In genomic region chr14:95318870-95319311, GRCh38 we compare ENCODE assay signal across 1 cellular context.
TF ChIP-seq lines count a peak whose summit lies in the region.

No MANE protein-coding gene starts in this region.

TF ChIP-seq in GM12878, 131 proteins besides CTCF, POLR2A, EP300 and RAD21 (continued from another document):
- peak; percentile 29; the same call in 1 of the 2 replicates for TF ChIP-seq ZBTB33 (IDR thresholded peaks at IDR 0.05)
- no peak for TF ChIP-seq NBN (IDR thresholded peaks at IDR 0.05)
- TF ChIP-seq SUPT20H (IDR thresholded peaks at IDR 0.05; ENCODE audit: borderline replicate concordance, control insufficient read depth, low read depth, low read length) = no peak
- TF ChIP-seq FOXM1 (IDR thresholded peaks at IDR 0.05; ENCODE audit: low read depth, low read length) = no peak
- TF ChIP-seq KAT2A (conservative IDR thresholded peaks at IDR 0.05; ENCODE audit: control insufficient read depth, low read depth, low read length) = no peak
- no peak for TF ChIP-seq SMAD1 (IDR thresholded peaks at IDR 0.05; ENCODE audit: low read depth, partially characterized antibody)
- TF ChIP-seq MEF2A (IDR thresholded peaks at IDR 0.05; ENCODE audit: insufficient read depth, low read depth, low read length) = no peak
